Comparison of ENCODE assay signal across 8 cellular contexts in the genomic region with DNA sequence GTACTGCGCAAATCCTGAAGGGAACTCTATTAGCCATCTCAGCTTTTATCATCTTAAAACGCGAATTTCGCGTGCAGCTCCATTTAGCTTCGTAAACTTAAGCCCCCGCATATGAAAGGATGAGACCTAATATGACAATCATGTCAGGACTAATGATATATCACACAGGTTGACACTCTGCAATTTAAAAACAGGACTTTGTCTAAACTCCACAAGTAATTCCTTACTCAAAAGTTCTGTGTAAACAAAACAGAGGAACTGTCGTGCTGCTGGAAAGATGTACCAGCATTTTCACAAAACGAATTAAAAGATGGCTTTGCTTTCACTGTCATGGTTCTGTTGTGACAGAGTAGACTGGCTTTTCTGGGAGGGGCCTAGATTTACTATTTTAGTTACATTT. TPM values are rescaled to one million over a fixed set of nuclear protein-coding genes. Genes with fewer than 3 reads are reported as not detected.
DNase-seq lines count a peak whose midpoint lies in the region; ATAC-seq, FAIRE-seq and TF ChIP-seq lines count a peak whose summit lies in the region.

No MANE protein-coding gene starts in this region.

- H3K27ac ChIP-seq in keratinocyte (ENCODE audit: control insufficient read depth, insufficient read depth, low read length) = no peak overlapping the region
- H3K27ac ChIP-seq in substantia nigra (ENCODE audit: low read depth, low read length, poor library complexity, severe bottlenecking) = peak overlapping the region; percentile 60

- peak overlapping the region; percentile 91 for H3K9ac ChIP-seq in keratinocyte (ENCODE audit: control insufficient read depth, extremely low read depth, insufficient read depth, low read length)

- H3K4me1 Mint-ChIP-seq in activated CD4-positive, alpha-beta T cell treated with anti-CD3 and anti-CD28 coated beads, Interleukin-2, amount 10 ng/mL, durations not matched to agents 7 days and 5 days = peaks cover 14% of the 10 kb centered on the region
- peaks cover 18% of the 10 kb centered on the region for H3K4me1 Mint-ChIP-seq in activated naive CD8-positive, alpha-beta T cell treated with anti-CD3 and anti-CD28 coated beads, Interleukin-2, amount 10 ng/mL, durations not matched to agents 7 days and 5 days

- DNase-seq in activated CD4-positive, alpha-beta T cell treated with anti-CD3 and anti-CD28 coated beads, Interleukin-2, amount 10 ng/mL, durations not matched to agents 7 days and 5 days = no peak
- no peak for DNase-seq in activated CD4-positive, alpha-beta T cell treated with anti-CD3 and anti-CD28 coated beads, Interleukin-2, amount 50 U/mL, for 4 hours
- DNase-seq in activated naive CD8-positive, alpha-beta T cell treated with anti-CD3 and anti-CD28 coated beads, Interleukin-2, amount 10 ng/mL, durations not matched to agents 7 days and 5 days = no peak
- DNase-seq in keratinocyte (ENCODE audit: low read depth, low spot score) (no peak), substantia nigra (lab: John Stamatoyannopoulos, UW) (no peak), occipital lobe (lab: John Stamatoyannopoulos, UW) (no peak)
- DNase-seq in stimulated activated naive CD4-positive, alpha-beta T cell treated with Interleukin-2 at 50 U/mL for 16 hours (lab: John Stamatoyannopoulos, UW) = no peak

- POLR2A ChIA-PET in activated CD4-positive, alpha-beta T cell treated with anti-CD3 and anti-CD28 coated beads, Interleukin-2, amount 10 ng/mL, durations not matched to agents 7 days and 5 days (lab: Charles Lee) = no interaction called here
- POLR2A ChIA-PET in activated naive CD8-positive, alpha-beta T cell treated with anti-CD3 and anti-CD28 coated beads, Interleukin-2, amount 10 ng/mL, durations not matched to agents 7 days and 5 days (lab: Charles Lee) = no interaction called here

- peaks cover 18% of the 10 kb centered on the region for H3K4me1 ChIP-seq in keratinocyte (ENCODE audit: control insufficient read depth, extremely low read depth, insufficient read depth, low read length)

- no peaks in the 10 kb centered on the region for H3K9me3 ChIP-seq in keratinocyte (ENCODE audit: control insufficient read depth, low read depth, low read length)

- H3K27me3 ChIP-seq in keratinocyte (ENCODE audit: control insufficient read depth, extremely low read depth, insufficient read depth, low read length) = no peaks in the 10 kb centered on the region

- H3K4me3 ChIP-seq in keratinocyte (ENCODE audit: control insufficient read depth in 2 of 3, extremely low read depth in 1 of 3, insufficient read depth in 2 of 3, low read depth in 1 of 3, low read length in 3 of 3) = peak overlapping the region in 2 of 3 experiments; percentile 74 to 88

- H3K4me2 ChIP-seq in keratinocyte (ENCODE audit: control insufficient read depth, extremely low read depth, insufficient read depth, low read depth, low read length) = peak overlapping the region; percentile 94

- dilution Hi-C loops in keratinocyte (cut with MboI; ENCODE audit: extremely low pct_ligation_motif_present, low sequenced_read_pairs) = no loop called here

- CTCF ChIA-PET in activated CD4-positive, alpha-beta T cell treated with anti-CD3 and anti-CD28 coated beads, Interleukin-2, amount 10 ng/mL, durations not matched to agents 7 days and 5 days (lab: Charles Lee) = no interaction called here

- peak overlapping the region; percentile 70 for H3K27ac Mint-ChIP-seq in activated CD4-positive, alpha-beta T cell treated with anti-CD3 and anti-CD28 coated beads, Interleukin-2, amount 10 ng/mL, durations not matched to agents 7 days and 5 days
- peak overlapping the region; percentile 82 for H3K27ac Mint-ChIP-seq in activated naive CD8-positive, alpha-beta T cell treated with anti-CD3 and anti-CD28 coated beads, Interleukin-2, amount 10 ng/mL, durations not matched to agents 7 days and 5 days

- H3K36me3 Mint-ChIP-seq in activated CD4-positive, alpha-beta T cell treated with anti-CD3 and anti-CD28 coated beads, Interleukin-2, amount 10 ng/mL, durations not matched to agents 7 days and 5 days (ENCODE audit: low read depth) = no peaks in the 10 kb centered on the region
- peaks cover 4% of the 10 kb centered on the region for H3K36me3 Mint-ChIP-seq in activated naive CD8-positive, alpha-beta T cell treated with anti-CD3 and anti-CD28 coated beads, Interleukin-2, amount 10 ng/mL, durations not matched to agents 7 days and 5 days

- no peaks in the 10 kb centered on the region for H3K9me3 Mint-ChIP-seq in activated CD4-positive, alpha-beta T cell treated with anti-CD3 and anti-CD28 coated beads, Interleukin-2, amount 10 ng/mL, durations not matched to agents 7 days and 5 days
- no peaks in the 10 kb centered on the region for H3K9me3 Mint-ChIP-seq in activated naive CD8-positive, alpha-beta T cell treated with anti-CD3 and anti-CD28 coated beads, Interleukin-2, amount 10 ng/mL, durations not matched to agents 7 days and 5 days

- peak overlapping the region; percentile 79 for H3K4me3 Mint-ChIP-seq in activated CD4-positive, alpha-beta T cell treated with anti-CD3 and anti-CD28 coated beads, Interleukin-2, amount 10 ng/mL, durations not matched to agents 7 days and 5 days
- H3K4me3 Mint-ChIP-seq in activated naive CD8-positive, alpha-beta T cell treated with anti-CD3 and anti-CD28 coated beads, Interleukin-2, amount 10 ng/mL, durations not matched to agents 7 days and 5 days = peak overlapping the region; percentile 92

- H4K20me1 ChIP-seq in keratinocyte (ENCODE audit: control insufficient read depth, extremely low read depth, insufficient read depth, low read length) = no peaks in the 10 kb centered on the region

- H3K9me1 ChIP-seq in keratinocyte (ENCODE audit: control insufficient read depth, extremely low read depth, insufficient read depth, low read length) = no peaks in the 10 kb centered on the region

- peaks cover 14% of the 10 kb centered on the region for H3K27me3 Mint-ChIP-seq in activated CD4-positive, alpha-beta T cell treated with anti-CD3 and anti-CD28 coated beads, Interleukin-2, amount 10 ng/mL, durations not matched to agents 7 days and 5 days
- H3K27me3 Mint-ChIP-seq in activated naive CD8-positive, alpha-beta T cell treated with anti-CD3 and anti-CD28 coated beads, Interleukin-2, amount 10 ng/mL, durations not matched to agents 7 days and 5 days = peaks cover 2% of the 10 kb centered on the region

- no peaks in the 10 kb centered on the region for H3K79me2 ChIP-seq in keratinocyte (ENCODE audit: control insufficient read depth, insufficient read depth, low read length)

- H3K36me3 ChIP-seq in keratinocyte (ENCODE audit: control insufficient read depth in 2 of 2, extremely low read depth in 1 of 2, insufficient read depth in 2 of 2, low read length in 2 of 2) = no peaks in the 10 kb centered on the region

- ATAC-seq in activated naive CD8-positive, alpha-beta T cell treated with anti-CD3 and anti-CD28 coated beads, Interleukin-2, amount 10 ng/mL, durations not matched to agents 7 days and 5 days (ENCODE audit: low read depth) = no peak
- ATAC-seq in GM18502 (IDR thresholded peaks at IDR 0.05; ENCODE audit: poor library complexity, unreplicated experiment) = no peak

- no peak overlapping the region for H2AFZ ChIP-seq in keratinocyte (ENCODE audit: control insufficient read depth, low read length)

- peak; percentile 34 for FAIRE-seq in keratinocyte (lab: Jason Lieb, UNC)

- TF ChIP-seq CTCF in keratinocyte (optimal IDR thresholded peaks at IDR 0.05 in 1 of 3, IDR thresholded peaks at IDR 0.05 in 1 of 3, conservative IDR thresholded peaks at IDR 0.05 in 1 of 3; ENCODE audit: extremely low read depth in 1 of 3, insufficient read depth in 2 of 3, low read length in 3 of 3) = no peak

RNA-seq across cellular contexts. Expression of a gene that starts 0.7 kb away (rescaled TPM):
- 1 to 10 TPM; 1.7 to 2.2 TPM for total RNA-seq in activated CD4-positive, alpha-beta T cell treated with anti-CD3 and anti-CD28 coated beads, Interleukin-2, amount 10 ng/mL, durations not matched to agents 7 days and 5 days
- total RNA-seq in activated naive CD8-positive, alpha-beta T cell treated with anti-CD3 and anti-CD28 coated beads, Interleukin-2, amount 10 ng/mL, durations not matched to agents 7 days and 5 days = 1 to 10 TPM; 3.8 to 4.8 TPM
- 3.7 to 6.5 TPM (median 5.5 TPM) in 3 replicates for polyA plus RNA-seq in keratinocyte
- 7.6 TPM for polyA plus RNA-seq in keratinocyte (2011; ENCODE audit: low read depth)
- 4.6 and 8.2 TPM in 2 replicates for polyA plus RNA-seq in keratinocyte (2011; cell fraction: cytosol; rRNA removed)
- polyA plus RNA-seq in keratinocyte (2011; cell fraction: nucleus; rRNA removed) = 8.1 and 9.2 TPM in 2 replicates
- 3.5 and 5.8 TPM in 2 replicates for polyA plus RNA-seq in keratinocyte (2012; ENCODE audit: low replicate concordance)
- 0.26 to 2.7 TPM (median 2.6 TPM) in 3 replicates for polyA minus RNA-seq in keratinocyte
- polyA minus RNA-seq in keratinocyte (2011; cell fraction: cytosol; rRNA and poly(A)+ RNA removed) = 2.9 TPM
- polyA minus RNA-seq in keratinocyte (2011; cell fraction: nucleus; rRNA and poly(A)+ RNA removed) = 2.5 and 5.7 TPM in 2 replicates
- 4.2 TPM for total RNA-seq in occipital lobe

RNA-seq across cellular contexts. Expression of a gene that starts 0.9 kb away (rescaled TPM):
- total RNA-seq in activated CD4-positive, alpha-beta T cell treated with anti-CD3 and anti-CD28 coated beads, Interleukin-2, amount 10 ng/mL, durations not matched to agents 7 days and 5 days = under 1 TPM; 0.50 to 0.62 TPM
- 1 to 10 TPM; 2.4 to 5.2 TPM for total RNA-seq in activated naive CD8-positive, alpha-beta T cell treated with anti-CD3 and anti-CD28 coated beads, Interleukin-2, amount 10 ng/mL, durations not matched to agents 7 days and 5 days
- 0.80 to 1.5 TPM (median 0.90 TPM) in 3 replicates for polyA plus RNA-seq in keratinocyte
- 26.0 TPM for polyA plus RNA-seq in keratinocyte (2011; ENCODE audit: low read depth)
- polyA plus RNA-seq in keratinocyte (2011; cell fraction: cytosol; rRNA removed) = 1.0 TPM in 2 replicates
- 2.5 and 4.8 TPM in 2 replicates for polyA plus RNA-seq in keratinocyte (2011; cell fraction: nucleus; rRNA removed)
- polyA plus RNA-seq in keratinocyte (2012; ENCODE audit: low replicate concordance) = 2.8 and 3.1 TPM in 2 replicates
- 0.33 to 0.96 TPM in 2 of 3 replicates, not detected in the other for polyA minus RNA-seq in keratinocyte
- not detected for polyA minus RNA-seq in keratinocyte (2011; cell fraction: cytosol; rRNA and poly(A)+ RNA removed)
- 0.53 and 2.2 TPM in 2 replicates for polyA minus RNA-seq in keratinocyte (2011; cell fraction: nucleus; rRNA and poly(A)+ RNA removed)
- 13.4 TPM for total RNA-seq in occipital lobe
